Comparison of ENCODE assay signal across 12 cellular contexts in the genomic region with DNA sequence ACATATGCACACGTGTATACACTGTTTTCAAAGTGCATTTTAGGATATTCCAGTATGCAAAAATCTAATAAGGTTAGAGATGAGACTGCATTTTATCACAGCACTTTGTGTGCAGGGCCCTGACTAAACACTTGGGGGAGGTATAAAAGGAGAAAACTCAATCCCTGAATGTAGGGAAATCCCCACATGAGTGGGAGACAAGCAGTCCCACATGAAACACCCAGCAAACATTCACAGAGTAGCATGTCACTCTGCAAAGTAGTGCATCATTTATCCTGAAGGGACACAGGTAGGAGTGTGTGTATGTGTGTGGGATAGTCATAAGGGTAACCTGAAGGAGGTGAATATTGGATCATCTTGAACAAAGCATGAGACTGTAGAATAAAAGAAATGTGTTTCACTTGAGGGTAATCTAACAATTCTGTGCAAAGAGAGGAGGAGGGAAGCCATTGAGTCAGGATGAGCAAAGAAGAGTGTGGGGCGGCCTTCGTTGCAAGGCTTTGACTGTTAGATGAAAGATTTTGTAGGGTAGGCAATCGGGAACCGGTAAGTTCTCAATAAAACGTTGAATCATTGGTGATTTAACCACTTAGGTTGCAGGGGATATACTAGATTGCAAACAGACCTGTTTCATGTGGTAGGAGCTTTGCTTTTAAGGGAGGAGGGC. TPM values are rescaled to one million over a fixed set of nuclear protein-coding genes. Genes with fewer than 3 reads are reported as not detected.
DNase-seq lines count a peak whose midpoint lies in the region; ATAC-seq and TF ChIP-seq lines count a peak whose summit lies in the region.
"Had no signal": no experiment of that assay in that cellular context is flagged by ENCODE, and none has a peak within 500 bp of the region (broad histone marks: within the 10 kb centered on the region; RNA-seq: fewer than 3 reads in every experiment).

No MANE protein-coding gene starts in this region.

- H3K4me1 Mint-ChIP-seq in CD14-positive monocyte: peaks cover 29% of the 10 kb centered on the region

- H3K36me3 Mint-ChIP-seq in CD14-positive monocyte: no peaks in the 10 kb centered on the region

- intact Hi-C loops in CD14-positive monocyte (cut with micrococcal nuclease) (no loop called here), head of caudate nucleus (cut with DNase I) (no loop called here)

- H3K4me3 Mint-ChIP-seq in CD14-positive monocyte: no peak overlapping the region

- no peak for ATAC-seq in HG02852 (IDR thresholded peaks at IDR 0.05; ENCODE audit: unreplicated experiment)
- ATAC-seq: left ventricle myocardium superior had no signal

- H3K27me3 Mint-ChIP-seq in CD14-positive monocyte (ENCODE audit: low read depth in 3 of 3): peaks cover 20 to 23% (median 22%) of the 10 kb centered on the region in 3 donors

- H3K27ac ChIP-seq in VCaP: peak overlapping the region; percentile 82; the same call in 1 of the 2 replicates
- H3K27ac ChIP-seq: parathyroid adenoma, transverse colon had no signal

- peaks cover 0 to 4% (median 2%) of the 10 kb centered on the region in 7 donors for H3K9me3 Mint-ChIP-seq in CD14-positive monocyte

- peak; percentile 8 for TF ChIP-seq CTCF in CD14-positive monocyte (IDR thresholded peaks at IDR 0.05)
- peak; percentile 28 for TF ChIP-seq CTCF in GM10266 (IDR thresholded peaks at IDR 0.05; ENCODE audit: control insufficient read depth, insufficient read depth, low read depth, missing control alignments)
- no peak for TF ChIP-seq CTCF in VCaP (conservative IDR thresholded peaks at IDR 0.05)

- no peak overlapping the region for H3K27ac Mint-ChIP-seq in CD14-positive monocyte

- no peak for DNase-seq in CD14-positive monocyte (ENCODE audit: low spot score)
- peak; percentile 66 for DNase-seq in GM10266 (ENCODE audit: extremely low spot score)
- peak in 23 of 42 donors; percentile 23 to 77 (median 50) for DNase-seq in head of caudate nucleus
- DNase-seq in cerebellum (ENCODE audit: low spot score): no peak
- no peak for DNase-seq in hippocampal formation (lab: John Stamatoyannopoulos, UW)
- no peak for DNase-seq in NCI-H2107 treated with DMSO at 0.1 percent for 48 hours (lab: John Stamatoyannopoulos, UW; ENCODE audit: unreplicated experiment)
- DNase-seq: left ventricle myocardium superior, NCI-H446, transverse colon had no signal

RNA-seq across cellular contexts. Expression of gene PRPF40B, which starts 2.9 kb away (rescaled TPM):
- under 1 TPM; 0.14 to 0.57 TPM for polyA plus RNA-seq in CD14-positive monocyte
- 22.8 TPM for total RNA-seq in cerebellum

RNA-seq across cellular contexts. Expression of gene FAM186B, which starts 20.9 kb away (rescaled TPM):
- not detected for polyA plus RNA-seq in CD14-positive monocyte
- 0.18 TPM for total RNA-seq in cerebellum

RNA-seq across cellular contexts. Expression of gene MCRS1, which starts 58.4 kb away (rescaled TPM):
- 10 to 100 TPM; 50.3 to 52.3 TPM for polyA plus RNA-seq in CD14-positive monocyte
- 25.5 TPM for total RNA-seq in cerebellum

Comparison
In these comparisons a context has a peak if more than half of its experiments do, and no peak if none do; other contexts are left out.
1. DNase-seq: peak in GM10266 (single experiment) and head of caudate nucleus (23 of 42); none in CD14-positive monocyte (single experiment), cerebellum (single experiment), hippocampal formation (0 of 2) and NCI-H2107 treated with DMSO at 0.1 percent for 48 hours (single experiment).